21 cellular contexts compared by ENCODE assay signal in the genomic region with DNA sequence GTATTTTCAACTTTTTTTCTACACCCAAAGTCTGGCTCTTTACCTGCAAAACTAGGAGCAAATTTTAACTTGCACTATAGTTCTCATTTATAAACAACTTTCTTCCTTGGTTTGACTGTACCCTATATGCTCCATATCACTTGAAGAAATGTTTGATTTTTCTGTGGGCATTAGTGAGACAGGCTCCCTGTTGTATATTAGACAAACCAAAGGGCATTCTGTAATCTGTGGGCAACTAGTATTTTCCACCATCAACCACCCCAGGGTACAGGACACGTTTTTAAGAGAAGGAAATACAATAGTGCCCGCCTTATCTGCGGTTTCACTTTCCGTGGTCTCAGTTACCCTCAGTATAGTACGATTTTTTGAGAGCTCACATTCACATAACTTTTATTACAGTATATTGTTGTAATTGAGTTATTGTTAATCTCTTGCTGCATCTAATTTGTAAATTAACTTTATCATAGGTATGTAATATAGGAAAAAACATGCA.
"Had no signal": no experiment of that assay in that cellular context is flagged by ENCODE, and none has a peak within 500 bp of the region (broad histone marks: within the 10 kb centered on the region; RNA-seq: fewer than 3 reads in every experiment).

No MANE protein-coding gene starts in this region.

- H3K4me3 ChIP-seq: heart right ventricle, ovary had no signal

- H3K4me3 Mint-ChIP-seq: dendritic cell treated with granulocyte-macrophage colony-stimulating factor and Interleukin-4, amounts not matched to agents 40 ng/mL and 50 ng/mL, for 4 days; endodermal cell; naive thymus-derived CD4-positive, alpha-beta T cell; neural crest cell; stimulated activated memory B cell treated with anti-CD40 and anti-IgM and Interleukin-4, amounts not matched to agents 10 μg/mL and 1 μg/mL and 100 μg/mL, for 72 hours had no signal

- H3K27me3 ChIP-seq: heart right ventricle, ovary had no signal

- H3K36me3 ChIP-seq: ovary had no signal

- H3K27ac ChIP-seq: heart right ventricle, ovary had no signal

- H3K4me1 Mint-ChIP-seq: neural crest cell; stimulated activated memory B cell treated with anti-CD40 and anti-IgM and Interleukin-4, amounts not matched to agents 10 μg/mL and 1 μg/mL and 100 μg/mL, for 72 hours had no signal

- FAIRE-seq: colon, endothelial cell of umbilical vein, frontal cortex had no signal

- H3K9me3 Mint-ChIP-seq: dendritic cell treated with granulocyte-macrophage colony-stimulating factor and Interleukin-4, amounts not matched to agents 40 ng/mL and 50 ng/mL, for 4 days; endodermal cell; neural crest cell; stimulated activated memory B cell treated with anti-CD40 and anti-IgM and Interleukin-4, amounts not matched to agents 10 μg/mL and 1 μg/mL and 100 μg/mL, for 72 hours had no signal

- ATAC-seq: esophagus mucosa; heart right ventricle; left lobe of liver; naive thymus-derived CD4-positive, alpha-beta T cell; right cardiac atrium; stimulated activated memory B cell treated with anti-CD40 and anti-IgM and Interleukin-4, amounts not matched to agents 10 μg/mL and 1 μg/mL and 100 μg/mL, for 72 hours had no signal

- H3K27ac Mint-ChIP-seq: dendritic cell treated with granulocyte-macrophage colony-stimulating factor and Interleukin-4, amounts not matched to agents 40 ng/mL and 50 ng/mL, for 4 days; endodermal cell; progenitor cell of endocrine pancreas; stimulated activated memory B cell treated with anti-CD40 and anti-IgM and Interleukin-4, amounts not matched to agents 10 μg/mL and 1 μg/mL and 100 μg/mL, for 72 hours had no signal

- DNase-seq: cerebellar nuclear complex; endodermal cell; heart right ventricle; hypothalamus; islet precursor cell; mammary epithelial cell; naive thymus-derived CD4-positive, alpha-beta T cell; nucleus accumbens; ovary; right cardiac atrium; stimulated activated CD4-positive, alpha-beta T cell treated with anti-CD3 and anti-CD28 coated beads, Interleukin-4, amount 100 ng/mL, for 1 hour; trophoblast cell had no signal

- H3K9me3 ChIP-seq: heart right ventricle, ovary had no signal

- H3K27me3 Mint-ChIP-seq: dendritic cell treated with granulocyte-macrophage colony-stimulating factor and Interleukin-4, amounts not matched to agents 40 ng/mL and 50 ng/mL, for 4 days; naive thymus-derived CD4-positive, alpha-beta T cell; progenitor cell of endocrine pancreas; stimulated activated memory B cell treated with anti-CD40 and anti-IgM and Interleukin-4, amounts not matched to agents 10 μg/mL and 1 μg/mL and 100 μg/mL, for 72 hours had no signal
